16 cellular contexts compared by ENCODE assay signal in the genomic region with DNA sequence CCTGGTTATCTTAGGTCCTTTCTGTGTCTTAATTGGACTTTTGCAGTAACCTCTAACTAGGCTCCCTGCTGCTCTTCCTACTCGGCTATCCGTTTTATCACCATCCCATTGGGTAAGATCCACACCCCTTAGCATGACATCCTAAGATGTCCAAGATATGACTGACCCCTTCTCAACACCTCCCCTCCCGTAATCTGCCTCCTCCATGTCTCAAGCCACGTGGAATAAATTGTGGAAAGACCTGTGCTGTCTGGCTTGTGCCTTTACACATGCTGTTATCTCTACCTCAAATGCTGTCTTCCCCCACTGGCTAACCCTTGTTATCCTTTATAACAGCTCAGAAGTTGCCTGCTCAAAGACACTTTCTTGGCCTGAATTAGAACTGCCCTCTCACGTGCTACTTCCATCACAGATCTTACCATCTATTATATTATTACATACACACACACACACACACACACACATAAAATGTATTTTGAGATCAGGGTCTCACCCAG. TPM values are rescaled to one million over a fixed set of nuclear protein-coding genes. Genes with fewer than 3 reads are reported as not detected.
DNase-seq lines count a peak whose midpoint lies in the region; ATAC-seq lines count a peak whose summit lies in the region.
"Had no signal": no experiment of that assay in that cellular context is flagged by ENCODE, and none has a peak within 500 bp of the region (broad histone marks: within the 10 kb centered on the region; RNA-seq: fewer than 3 reads in every experiment).

No MANE protein-coding gene starts in this region.

- H3K4me1 Mint-ChIP-seq in activated T-cell treated with anti-CD3 and anti-CD28 coated beads, Interleukin-2, amount 50 U/mL, for 72 hours (ENCODE audit: low read depth), result peaks cover 10% of the 10 kb centered on the region
- H3K4me1 Mint-ChIP-seq in IgD-negative memory B cell, result peaks cover 18 to 25% (median 20%) of the 10 kb centered on the region in 3 donors
- peaks cover 4 to 29% (median 19%) of the 10 kb centered on the region in 4 donors for H3K4me1 Mint-ChIP-seq in naive thymus-derived CD8-positive, alpha-beta T cell
- H3K4me1 Mint-ChIP-seq: neural progenitor cell had no signal

- H3K27ac Mint-ChIP-seq in activated T-cell treated with anti-CD3 and anti-CD28 coated beads, Interleukin-2, amount 50 U/mL, for 72 hours, result peak overlapping the region; percentile 65
- H3K27ac Mint-ChIP-seq in IgD-negative memory B cell, result peak overlapping the region; percentile 13 to 54 (median 33)
- H3K27ac Mint-ChIP-seq in activated naive CD4-positive, alpha-beta T cell treated with anti-CD3 and anti-CD28 coated beads, Interleukin-2, amount 50 U/mL, for 72 hours, result peak overlapping the region; percentile 28 to 31
- H3K27ac Mint-ChIP-seq in naive thymus-derived CD8-positive, alpha-beta T cell, result peak overlapping the region in 9 of 10 donors; percentile 6 to 90 (median 57)
- H3K27ac Mint-ChIP-seq: neural progenitor cell had no signal

- H3K36me3 Mint-ChIP-seq in activated T-cell treated with anti-CD3 and anti-CD28 coated beads, Interleukin-2, amount 50 U/mL, for 72 hours (ENCODE audit: insufficient read depth in 2 of 2), result peaks cover 4 to 17% of the 10 kb centered on the region in 2 donors
- peaks cover 6% of the 10 kb centered on the region for H3K36me3 Mint-ChIP-seq in IgD-negative memory B cell
- H3K36me3 Mint-ChIP-seq in activated naive CD4-positive, alpha-beta T cell treated with anti-CD3 and anti-CD28 coated beads, Interleukin-2, amount 50 U/mL, for 72 hours, result peaks cover 6 to 11% of the 10 kb centered on the region in 2 donors
- H3K36me3 Mint-ChIP-seq in naive thymus-derived CD8-positive, alpha-beta T cell, result peaks cover 0 to 88% (median 13%) of the 10 kb centered on the region in 3 donors

- H3K27me3 Mint-ChIP-seq in activated T-cell treated with anti-CD3 and anti-CD28 coated beads, Interleukin-2, amount 50 U/mL, for 72 hours (ENCODE audit: low read depth), result no peaks in the 10 kb centered on the region
- no peaks in the 10 kb centered on the region for H3K27me3 Mint-ChIP-seq in IgD-negative memory B cell
- no peaks in the 10 kb centered on the region for H3K27me3 Mint-ChIP-seq in naive thymus-derived CD8-positive, alpha-beta T cell

- DNase-seq in activated T-cell treated with anti-CD3 and anti-CD28 coated beads, Interleukin-2, amount 50 U/mL, for 72 hours, result no peak
- DNase-seq in activated T-cell treated with anti-CD3 and anti-CD28 coated beads, Interleukin-2, amount 50 U/mL, for 48 hours, result no peak
- no peak for DNase-seq in activated naive CD4-positive, alpha-beta T cell treated with anti-CD3 and anti-CD28 coated beads, Interleukin-2, amount 50 U/mL, for 72 hours (ENCODE audit: low spot score in 2 of 2)
- DNase-seq in naive thymus-derived CD8-positive, alpha-beta T cell, result no peak
- DNase-seq in NCI-H82 treated with DMSO at 0.1 percent for 48 hours (lab: John Stamatoyannopoulos, UW; ENCODE audit: unreplicated experiment) (no peak), DMS53 (lab: John Stamatoyannopoulos, UW) (no peak)
- DNase-seq: activated CD4-positive, alpha-beta T cell treated with anti-CD3 and anti-CD28 coated beads, Interleukin-2, amount 50 U/mL, for 48 hours; C1 segment of cervical spinal cord; DMS79 treated with DMSO at 0.1 percent for 48 hours; hypothalamus; mesenchymal stem cell; NCI-H1417; tibial artery had no signal

- H3K9me3 Mint-ChIP-seq in activated T-cell treated with anti-CD3 and anti-CD28 coated beads, Interleukin-2, amount 50 U/mL, for 72 hours, result no peaks in the 10 kb centered on the region
- H3K9me3 Mint-ChIP-seq in IgD-negative memory B cell, result no peaks in the 10 kb centered on the region
- H3K9me3 Mint-ChIP-seq in activated naive CD4-positive, alpha-beta T cell treated with anti-CD3 and anti-CD28 coated beads, Interleukin-2, amount 50 U/mL, for 72 hours, result no peaks in the 10 kb centered on the region
- H3K9me3 Mint-ChIP-seq in naive thymus-derived CD8-positive, alpha-beta T cell, result no peaks in the 10 kb centered on the region
- H3K9me3 Mint-ChIP-seq: neural progenitor cell had no signal

- no peak for ATAC-seq in activated T-cell treated with anti-CD3 and anti-CD28 coated beads, Interleukin-2, amount 50 U/mL, for 72 hours (replicated peaks in 1 of 2)
- ATAC-seq in activated naive CD4-positive, alpha-beta T cell treated with anti-CD3 and anti-CD28 coated beads, Interleukin-2, amount 50 U/mL, for 72 hours, result no peak
- ATAC-seq in naive thymus-derived CD8-positive, alpha-beta T cell, result no peak
- no peak for ATAC-seq in HG02885 (IDR thresholded peaks at IDR 0.05; ENCODE audit: poor library complexity, unreplicated experiment)

- POLR2A ChIA-PET in naive thymus-derived CD8-positive, alpha-beta T cell (lab: Charles Lee), result no interaction called here

- no peak overlapping the region for H3K4me3 Mint-ChIP-seq in activated T-cell treated with anti-CD3 and anti-CD28 coated beads, Interleukin-2, amount 50 U/mL, for 72 hours
- peak overlapping the region in 2 of 4 donors; percentile 17 to 68 for H3K4me3 Mint-ChIP-seq in IgD-negative memory B cell
- H3K4me3 Mint-ChIP-seq in naive thymus-derived CD8-positive, alpha-beta T cell, result no peak overlapping the region
- H3K4me3 Mint-ChIP-seq: neural progenitor cell had no signal

RNA-seq across cellular contexts. Expression of a gene that starts 26.5 kb away (rescaled TPM):
- 100 to 1,000 TPM; 158 to 165 TPM for total RNA-seq in activated T-cell treated with anti-CD3 and anti-CD28 coated beads, Interleukin-2, amount 50 U/mL, for 72 hours
- polyA plus RNA-seq in IgD-negative memory B cell, result 22.8 TPM
- 100 to 1,000 TPM; 116 to 125 TPM for total RNA-seq in activated naive CD4-positive, alpha-beta T cell treated with anti-CD3 and anti-CD28 coated beads, Interleukin-2, amount 50 U/mL, for 72 hours
- 10 to 100 TPM; 61.9 to 66.5 TPM for total RNA-seq in naive thymus-derived CD8-positive, alpha-beta T cell
- 10 to 100 TPM; 17.5 to 21.6 (median 20.2) TPM for polyA plus RNA-seq in naive thymus-derived CD8-positive, alpha-beta T cell
